Comparison of ENCODE assay signal across 1 cellular context in genomic region chr10:112950714-112951348, GRCh38.
TF ChIP-seq lines count a peak whose summit lies in the region.

No MANE protein-coding gene starts in this region.

TF ChIP-seq in HEK293, 187 proteins besides CTCF, POLR2A, EP300 and RAD21 (continued from another document):
- peak; percentile 81; the same call in 1 of the 2 replicates for TF ChIP-seq ZNF398 (tag by site-specific recombination; IDR thresholded peaks at IDR 0.05)
- TF ChIP-seq HIC1 (tag by site-specific recombination; IDR thresholded peaks at IDR 0.05), result peak; percentile 17; the same call in 1 of the 2 replicates
- no peak for TF ChIP-seq ZNF513 (tag by site-specific recombination; IDR thresholded peaks at IDR 0.05)
- TF ChIP-seq ZBTB8A (tag by site-specific recombination; IDR thresholded peaks at IDR 0.05), result peak; percentile 90
- no peak for TF ChIP-seq KLF10 (tag by site-specific recombination; IDR thresholded peaks at IDR 0.05)
- 0 out of 2 replicates have a peak, but pooled peaks have one; percentile 4 for TF ChIP-seq ZEB2 (tag by site-specific recombination; IDR thresholded peaks at IDR 0.05)
- peak; percentile 67 for TF ChIP-seq ZNF341 (tag by site-specific recombination; IDR thresholded peaks at IDR 0.05; ENCODE audit: low read depth)
- TF ChIP-seq PRDM10 (tag by site-specific recombination; IDR thresholded peaks at IDR 0.05), result peak; percentile 94
- TF ChIP-seq IKZF3 (tag by site-specific recombination; IDR thresholded peaks at IDR 0.05), result peak; percentile 28
- 0 out of 2 replicates have a peak, but pooled peaks have one; percentile 8 for TF ChIP-seq ZBTB10 (tag by site-specific recombination; IDR thresholded peaks at IDR 0.05)
- peak; percentile 10 for TF ChIP-seq ZBTB26 (tag by site-specific recombination; optimal IDR thresholded peaks at IDR 0.05)
TF ChIP-seq in HEK293: peak in this region for 15.
